Comparison of ENCODE assay signal across 4 cellular contexts in genomic region chr14:78043349-78043748, GRCh38.
"Had no signal": no experiment of that assay in that cellular context is flagged by ENCODE, and none has a peak within 500 bp of the region (broad histone marks: within the 10 kb centered on the region; RNA-seq: fewer than 3 reads in every experiment).

No MANE protein-coding gene starts in this region.

- ATAC-seq: GM23338 had no signal

- DNase-seq: H9, HCEC 1CT, IMR-90 had no signal
